In genomic region chr4:95998311-95998710, GRCh38 we compare ENCODE assay signal across 17 cellular contexts.
"Had no signal": no experiment of that assay in that cellular context is flagged by ENCODE, and none has a peak within 500 bp of the region (broad histone marks: within the 10 kb centered on the region; RNA-seq: fewer than 3 reads in every experiment).

No MANE protein-coding gene starts in this region.

- H3K9me3 Mint-ChIP-seq: activated T-helper 17 cell treated with anti-CD3 and anti-CD28 coated beads, Interleukin-2, amount 50 U/mL, for 72 hours; T-helper 2 cell treated with Interferon-gamma antibody and Interleukin-4, amounts not matched to agents 5 μg/mL and 100 μg/mL, for 36 hours had no signal

- H3K27ac ChIP-seq: colonic mucosa, tibial nerve, uterus had no signal

- H3K4me1 ChIP-seq: colonic mucosa, tibial nerve, uterus had no signal

- H3K4me3 Mint-ChIP-seq: activated naive CD4-positive, alpha-beta T cell treated with anti-CD3 and anti-CD28 coated beads for 36 hours; activated T-helper 17 cell treated with anti-CD3 and anti-CD28 coated beads, Interleukin-2, amount 50 U/mL, for 72 hours; natural killer cell treated with Interleukin-12 subunit alpha and Interleukin-12 subunit beta and Interleukin-15 and Interleukin-18, amount 100 ng/mL, for 72 hours; T-helper 2 cell treated with Interferon-gamma antibody and Interleukin-4, amounts not matched to agents 5 μg/mL and 100 μg/mL, for 36 hours had no signal

- H3K27ac Mint-ChIP-seq: activated naive CD4-positive, alpha-beta T cell treated with anti-CD3 and anti-CD28 coated beads for 36 hours; activated T-helper 17 cell treated with anti-CD3 and anti-CD28 coated beads, Interleukin-2, amount 50 U/mL, for 72 hours; natural killer cell treated with Interleukin-12 subunit alpha and Interleukin-12 subunit beta and Interleukin-15 and Interleukin-18, amount 100 ng/mL, for 72 hours; T-helper 2 cell treated with Interferon-gamma antibody and Interleukin-4, amounts not matched to agents 5 μg/mL and 100 μg/mL, for 36 hours had no signal

- H3K4me3 ChIP-seq: colonic mucosa, tibial nerve, uterus had no signal

- H3K27me3 Mint-ChIP-seq: natural killer cell treated with Interleukin-12 subunit alpha and Interleukin-12 subunit beta and Interleukin-15 and Interleukin-18, amount 100 ng/mL, for 72 hours had no signal

- H3K4me1 Mint-ChIP-seq: activated T-helper 17 cell treated with anti-CD3 and anti-CD28 coated beads, Interleukin-2, amount 50 U/mL, for 72 hours had no signal

- H3K36me3 Mint-ChIP-seq: natural killer cell treated with Interleukin-12 subunit alpha and Interleukin-12 subunit beta and Interleukin-15 and Interleukin-18, amount 100 ng/mL, for 72 hours had no signal

- DNase-seq: activated naive CD4-positive, alpha-beta T cell treated with anti-CD3 and anti-CD28 coated beads for 36 hours; activated T-cell treated with anti-CD3 and anti-CD28 coated beads for 4 hours; caudate nucleus; colonic mucosa; foreskin fibroblast; kidney glomerular epithelial cell; posterior cingulate gyrus; retina; stimulated activated CD4-positive, alpha-beta T cell treated with anti-CD3 and anti-CD28 coated beads, Interleukin-2, amount 100 ng/mL, for 48 hours; stimulated activated naive CD4-positive, alpha-beta T cell; uterus had no signal

- ATAC-seq: activated CD4-positive, CD25-positive, alpha-beta regulatory T cell treated with anti-CD3 and anti-CD28 coated beads, Interleukin-2, amount 50 U/mL, for 24 hours; activated T-helper 17 cell treated with anti-CD3 and anti-CD28 coated beads, Interleukin-2, amount 50 U/mL, for 72 hours; esophagus mucosa; natural killer cell treated with Interleukin-12 subunit alpha and Interleukin-12 subunit beta and Interleukin-15 and Interleukin-18, amount 100 ng/mL, for 72 hours had no signal

- H3K9me3 ChIP-seq: colonic mucosa, tibial nerve, uterus had no signal

- H3K27me3 ChIP-seq: colonic mucosa, tibial nerve, uterus had no signal
